9 cellular contexts compared by ENCODE assay signal in genomic region chr6:131948692-131949614, GRCh38. TPM values are rescaled to one million over a fixed set of nuclear protein-coding genes. Genes with fewer than 3 reads are reported as not detected.
DNase-seq lines count a peak whose midpoint lies in the region; ATAC-seq, FAIRE-seq and TF ChIP-seq lines count a peak whose summit lies in the region.
"Had no signal": no experiment of that assay in that cellular context is flagged by ENCODE, and none has a peak within 500 bp of the region (broad histone marks: within the 10 kb centered on the region; RNA-seq: fewer than 3 reads in every experiment).

No MANE protein-coding gene starts in this region.

- no peak for TF ChIP-seq CTCF in astrocyte (IDR thresholded peaks at IDR 0.05; ENCODE audit: insufficient read depth, low read depth, low read length)
- TF ChIP-seq CTCF in sigmoid colon (IDR thresholded peaks at IDR 0.05): no peak

- peaks cover 14% of the 10 kb centered on the region for H3K36me3 Mint-ChIP-seq in astrocyte (ENCODE audit: low read depth, unreplicated experiment)

- H3K4me1 Mint-ChIP-seq in astrocyte (ENCODE audit: low read depth, unreplicated experiment): peaks cover 35% of the 10 kb centered on the region

- H4K20me1 ChIP-seq in GM23248 (ENCODE audit: insufficient read depth): no peaks in the 10 kb centered on the region; the same call in 1 of the 2 replicates
- peaks cover 40% of the 10 kb centered on the region for H4K20me1 ChIP-seq in astrocyte (ENCODE audit: insufficient read depth, low read length)

- in situ Hi-C loops in GM23248 (cut with MboI) (no loop called here), HAP-1 (cut with MboI; ENCODE audit: low sequenced_read_pairs) (no loop called here)

- WGBS in GM23248 (ENCODE audit: low coverage in 1 of 2, low lambda C conversion rate in 2 of 2, missing lambda C conversion rate in 2 of 2), 2 experiments: 1% methylated on average over 18 of the region's 18 CpGs
- 76 to 83% methylated on average over 18 of the region's 18 CpGs for WGBS in sigmoid colon, 2 donors

- peak overlapping the region; percentile 92 for H3K4me3 Mint-ChIP-seq in astrocyte (ENCODE audit: unreplicated experiment)

- no peak for TF ChIP-seq POLR2A in sigmoid colon (IDR thresholded peaks at IDR 0.05)

- FAIRE-seq in astrocyte (lab: Jason Lieb, UNC): peak; percentile 73

- DNase-seq in GM23248 (peak; percentile 86), astrocyte (ENCODE audit: low read depth) (peak; percentile 80), sigmoid colon (peak; percentile 80), SW480 (ENCODE audit: low spot score) (no peak), HAP-1 (ENCODE audit: low spot score in 2 of 2) (no peak)
- DNase-seq: activated CD8-positive, alpha-beta T cell treated with anti-CD3 and anti-CD28 coated beads, Interleukin-2, amount 10 ng/mL, durations not matched to agents 7 days and 5 days had no signal

- H3K27me3 ChIP-seq in GM23248 (replicated peaks; ENCODE audit: insufficient read depth): no peaks in the 10 kb centered on the region
- H3K27me3 ChIP-seq in astrocyte (ENCODE audit: insufficient read depth, low read length): no peaks in the 10 kb centered on the region
- H3K27me3 ChIP-seq in iPS-18a (ENCODE audit: control insufficient read depth, insufficient read depth, low read length): no peaks in the 10 kb centered on the region
- no peaks in the 10 kb centered on the region for H3K27me3 ChIP-seq in sigmoid colon
- H3K27me3 ChIP-seq in HAP-1 (ENCODE audit: low read depth): no peaks in the 10 kb centered on the region

- TF ChIP-seq EP300 in sigmoid colon (IDR thresholded peaks at IDR 0.05): no peak

- peaks cover 24% of the 10 kb centered on the region for H3K36me3 ChIP-seq in GM23248 (ENCODE audit: low read depth)
- H3K36me3 ChIP-seq in astrocyte (ENCODE audit: insufficient read depth, low read length): peaks cover 9% of the 10 kb centered on the region
- H3K36me3 ChIP-seq in iPS-18a (ENCODE audit: control insufficient read depth, low read depth, low read length): peaks cover 28% of the 10 kb centered on the region
- no peaks in the 10 kb centered on the region for H3K36me3 ChIP-seq in sigmoid colon
- H3K36me3 ChIP-seq in HAP-1 (replicated peaks): peaks cover 19% of the 10 kb centered on the region

- intact Hi-C loops in sigmoid colon (cut with DNase I): loop anchor here (10.0 kb wide), 1 partner anchor 546 kb away; no protein-coding TSS in a partner anchor

- H3K27me3 Mint-ChIP-seq in astrocyte (ENCODE audit: low read depth, unreplicated experiment): no peaks in the 10 kb centered on the region

- H3K4me3 ChIP-seq in GM23248 (peak overlapping the region; percentile 85), astrocyte (ENCODE audit: insufficient read depth, low read depth, low read length) (peak overlapping the region; percentile 91), iPS-18a (ENCODE audit: low read length) (peak overlapping the region; percentile 84), sigmoid colon (peak overlapping the region; percentile 54 to 93 (median 88)), HAP-1 (no peak overlapping the region)

- H3K27ac ChIP-seq in GM23248 (peak overlapping the region; percentile 91), astrocyte (ENCODE audit: low read depth, low read length) (peak overlapping the region; percentile 87), iPS-18a (ENCODE audit: low read length) (no peak overlapping the region), sigmoid colon (peak overlapping the region; percentile 94 to 98 (median 98))

- H2AFZ ChIP-seq in GM23248 (no peak overlapping the region), astrocyte (ENCODE audit: low read depth, low read length) (no peak overlapping the region)

- H3F3A ChIP-seq in GM23248 (ENCODE audit: insufficient read depth): peaks cover 74% of the 10 kb centered on the region

- H3K79me2 ChIP-seq in GM23248 (ENCODE audit: insufficient read depth) (peaks cover 28% of the 10 kb centered on the region), astrocyte (ENCODE audit: insufficient read depth, low read length) (peaks cover 23% of the 10 kb centered on the region)

- H3K9me3 ChIP-seq in GM23248 (ENCODE audit: low read depth): no peaks in the 10 kb centered on the region
- H3K9me3 ChIP-seq in astrocyte (ENCODE audit: insufficient read depth, low read depth, low read length): no peaks in the 10 kb centered on the region
- no peaks in the 10 kb centered on the region for H3K9me3 ChIP-seq in iPS-18a (ENCODE audit: control insufficient read depth, low read depth, low read length)
- no peaks in the 10 kb centered on the region for H3K9me3 ChIP-seq in sigmoid colon
- H3K9me3 ChIP-seq in HAP-1: no peaks in the 10 kb centered on the region

- H3K27ac Mint-ChIP-seq in astrocyte (ENCODE audit: unreplicated experiment): peak overlapping the region; percentile 93
- H3K27ac Mint-ChIP-seq: activated CD8-positive, alpha-beta T cell treated with anti-CD3 and anti-CD28 coated beads, Interleukin-2, amount 10 ng/mL, durations not matched to agents 7 days and 5 days had no signal

- peaks cover 46% of the 10 kb centered on the region for H3K4me1 ChIP-seq in GM23248 (ENCODE audit: insufficient read depth)
- H3K4me1 ChIP-seq in astrocyte (ENCODE audit: insufficient read depth, low read length): peaks cover 21% of the 10 kb centered on the region
- H3K4me1 ChIP-seq in iPS-18a (ENCODE audit: control insufficient read depth, low read depth, low read length): peaks cover 44% of the 10 kb centered on the region
- peaks cover 0 to 42% (median 26%) of the 10 kb centered on the region in 4 donors for H3K4me1 ChIP-seq in sigmoid colon
- H3K4me1 ChIP-seq in HAP-1: peaks cover 21% of the 10 kb centered on the region

- ATAC-seq in GM18502 (IDR thresholded peaks at IDR 0.05; ENCODE audit: poor library complexity, unreplicated experiment) (no peak), HG03460 (IDR thresholded peaks at IDR 0.05; ENCODE audit: unreplicated experiment) (no peak)

- H3K9me3 Mint-ChIP-seq in astrocyte (ENCODE audit: unreplicated experiment): no peaks in the 10 kb centered on the region

- peak overlapping the region; percentile 93 for H3K9ac ChIP-seq in GM23248
- peak overlapping the region; percentile 98 for H3K9ac ChIP-seq in astrocyte (ENCODE audit: low read length)
- H3K9ac ChIP-seq in iPS-18a (ENCODE audit: low read length): no peak overlapping the region

- H3K4me2 ChIP-seq in GM23248 (ENCODE audit: unreplicated experiment): peak overlapping the region; percentile 96
- peak overlapping the region; percentile 86 for H3K4me2 ChIP-seq in astrocyte (ENCODE audit: low read length)

- no peaks in the 10 kb centered on the region for H3K9me2 ChIP-seq in GM23248 (ENCODE audit: insufficient read depth)

RNA-seq across cellular contexts. Expression of gene CCN2, which starts 2.2 kb away (rescaled TPM):
- 397 and 410 TPM in 2 replicates for total RNA-seq in GM23248 (2014; rRNA removed; shearing (Covaris generic))
- polyA plus RNA-seq in GM23248 (2016; fragmentation: Nextera tagmentation; extraction: Ambion mirVana) (1,621 and 1,647 TPM in 2 replicates), sigmoid colon (10 to 100 TPM in 2 of 3 donors, 1 to 10 TPM in 1; 7.4 to 39.2 (median 13.2) TPM)
- total RNA-seq in astrocyte (1,138 and 1,253 TPM in 2 replicates), sigmoid colon (100 to 1,000 TPM in 2 of 4 donors, 10 to 100 TPM in 2; 43.5 to 179 (median 93.2) TPM)
- total RNA-seq: activated CD8-positive, alpha-beta T cell treated with anti-CD3 and anti-CD28 coated beads, Interleukin-2, amount 10 ng/mL, durations not matched to agents 7 days and 5 days had no signal

Comparison
In these comparisons a context has a peak if more than half of its experiments do, and no peak if none do; other contexts are left out.
1. DNase-seq: peak in GM23248 (single experiment), astrocyte (single experiment) and sigmoid colon (single experiment); none in SW480 (single experiment) and HAP-1 (0 of 2).